Comparison of ENCODE assay signal across 25 cellular contexts in the genomic region with DNA sequence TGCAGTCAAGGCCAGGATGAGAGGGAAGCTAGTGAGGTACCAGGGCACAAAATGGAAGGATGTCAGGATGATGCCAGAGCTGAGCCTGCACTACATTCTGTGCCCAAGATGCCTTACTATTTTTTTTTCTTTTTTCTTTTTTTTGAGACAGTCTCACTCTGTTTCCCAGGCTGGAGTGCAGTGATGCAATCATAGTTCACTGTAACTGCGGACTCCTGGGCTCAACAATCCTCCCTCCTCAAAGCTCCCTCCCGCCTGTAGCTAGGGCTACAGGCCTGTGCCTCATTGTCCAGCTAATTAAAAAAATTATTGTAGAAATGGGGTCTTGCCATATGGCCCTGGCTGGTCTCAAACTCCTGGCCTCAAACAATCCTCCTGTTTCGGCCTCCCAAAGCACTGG. TPM values are rescaled to one million over a fixed set of nuclear protein-coding genes. Genes with fewer than 3 reads are reported as not detected.
A peak's percentile ranks its signal among the peaks of the same experiment; 100 is the strongest.
DNase-seq lines count a peak whose midpoint lies in the region; ATAC-seq, FAIRE-seq and TF ChIP-seq lines count a peak whose summit lies in the region.
"Had no signal": no experiment of that assay in that cellular context is flagged by ENCODE, and none has a peak within 500 bp of the region (broad histone marks: within the 10 kb centered on the region; RNA-seq: fewer than 3 reads in every experiment).

No MANE protein-coding gene starts in this region.

- CTCF ChIA-PET in HepG2 (lab: Yijun Ruan, JAX; ENCODE audit: low intra/inter-chr PET ratio, low total read pairs) = no interaction called here

- BruUV-seq in HepG2 (replicated peaks; lab: Mats Ljungman, UMichigan) = no TSS peak

- intact Hi-C loops in HepG2 (cut with micrococcal nuclease; ENCODE audit: unreplicated experiment) (no loop called here), right lobe of liver (cut with DNase I) (no loop called here)

- no peaks in the 10 kb centered on the region for H3K36me3 ChIP-seq in HepG2 (replicated peaks in 1 of 2; ENCODE audit: control insufficient read depth in 1 of 2, insufficient read depth in 2 of 2, low read length in 2 of 2)
- H3K36me3 ChIP-seq in right lobe of liver = no peaks in the 10 kb centered on the region
- H3K36me3 ChIP-seq in parathyroid adenoma (ENCODE audit: control insufficient read depth, insufficient read depth, low read length) = no peaks in the 10 kb centered on the region
- H3K36me3 ChIP-seq: HAP-1 had no signal

- no peak overlapping the region for H3K4me2 ChIP-seq in HepG2 (ENCODE audit: low read depth, low read length)
- no peak overlapping the region for H3K4me2 ChIP-seq in parathyroid adenoma (ENCODE audit: low read length)
- H3K4me2 ChIP-seq: A549, GM23338 had no signal

- H3K9ac ChIP-seq in HepG2 (ENCODE audit: insufficient read depth, low read depth, low read length) (no peak overlapping the region), parathyroid adenoma (no peak overlapping the region)

- POLR2A ChIA-PET in HepG2 (lab: Yijun Ruan, JAX) = no interaction called here

- 32% methylated on average over 3 of the region's 3 CpGs for WGBS in HepG2 (ENCODE audit: low lambda C conversion rate)
- WGBS in right lobe of liver (ENCODE audit: insufficient coverage, low coverage, low lambda C conversion rate, missing lambda C conversion rate) = 79% methylated on average over 3 of the region's 3 CpGs

- H3K79me2 ChIP-seq in HepG2 (ENCODE audit: insufficient read depth, low read length) (no peaks in the 10 kb centered on the region), parathyroid adenoma (no peaks in the 10 kb centered on the region)

- TF ChIP-seq RAD21 in HepG2 (CRISPR knock-in tag; IDR thresholded peaks at IDR 0.05) (no peak), Ishikawa (IDR thresholded peaks at IDR 0.05; ENCODE audit: low read depth) (no peak)

- H2AFZ ChIP-seq in HepG2 (ENCODE audit: low read length) (no peak overlapping the region), parathyroid adenoma (peak overlapping the region; percentile 30)
- H2AFZ ChIP-seq: GM23338 had no signal

- in situ Hi-C loops in HepG2 (cut with HindIII; ENCODE audit: extremely low pct_ligation_motif_present, low pct_unique_long_range_greater_than_20kb) = no loop called here

- H3K4me1 ChIP-seq in HepG2 (ENCODE audit: insufficient read depth, low read length) (no peaks in the 10 kb centered on the region), right lobe of liver (peaks cover 0 to 4% (median 0%) of the 10 kb centered on the region in 4 donors), parathyroid adenoma (peaks cover 22% of the 10 kb centered on the region)
- H3K4me1 ChIP-seq: HAP-1 had no signal

- no peak overlapping the region for H3K4me3 ChIP-seq in HepG2 (replicated peaks in 1 of 3; ENCODE audit: insufficient read depth in 1 of 3, low read depth in 2 of 3, low read length in 3 of 3)
- no peak overlapping the region for H3K4me3 ChIP-seq in right lobe of liver
- H3K4me3 ChIP-seq in parathyroid adenoma (ENCODE audit: low read depth, low read length) = no peak overlapping the region
- H3K4me3 ChIP-seq: A549, GM23338, HAP-1 had no signal

- no peak for TF ChIP-seq EP300 in HepG2 (IDR thresholded peaks at IDR 0.05; ENCODE audit: low read depth in 2 of 2, low read length in 2 of 2)
- TF ChIP-seq EP300 in HepG2 (CRISPR knock-in tag; IDR thresholded peaks at IDR 0.05; ENCODE audit: borderline replicate concordance) = no peak
- no peak for TF ChIP-seq EP300 in Ishikawa (IDR thresholded peaks at IDR 0.05; ENCODE audit: borderline replicate concordance)

- H3K27me3 ChIP-seq in HepG2 (ENCODE audit: control insufficient read depth in 1 of 2, insufficient read depth in 2 of 2, low read length in 2 of 2) (peaks cover 0 to 10% of the 10 kb centered on the region in 2 experiments; a peak in 1 of 5 replicates), right lobe of liver (no peaks in the 10 kb centered on the region), parathyroid adenoma (ENCODE audit: control insufficient read depth, insufficient read depth, low read length) (no peaks in the 10 kb centered on the region)

- H3K9me3 ChIP-seq in HepG2 (ENCODE audit: low read length) (no peaks in the 10 kb centered on the region), right lobe of liver (no peaks in the 10 kb centered on the region), parathyroid adenoma (ENCODE audit: control insufficient read depth, low read length) (no peaks in the 10 kb centered on the region)
- H3K9me3 ChIP-seq: A549, HAP-1 had no signal

- FAIRE-seq in HepG2 (lab: Jason Lieb, UNC) = no peak
- FAIRE-seq: A549, GM12891, GM18507, H54 had no signal

- TF ChIP-seq CTCF in HepG2 (CRISPR knock-in tag; IDR thresholded peaks at IDR 0.05) (no peak), right lobe of liver (IDR thresholded peaks at IDR 0.05) (no peak), parathyroid adenoma (IDR thresholded peaks at IDR 0.05) (no peak)

- TF ChIP-seq POLR2A in HepG2 (IDR thresholded peaks at IDR 0.05; ENCODE audit: insufficient read depth in 1 of 2, low read depth in 2 of 2, low read length in 2 of 2) (no peak), right lobe of liver (IDR thresholded peaks at IDR 0.05) (no peak)

- ATAC-seq in HepG2 (peak; percentile 58; the same call in 2 of the 3 replicates), right lobe of liver (no peak), HG03354 (IDR thresholded peaks at IDR 0.05; ENCODE audit: poor library complexity, severe bottlenecking, unreplicated experiment) (no peak), GM19452 (IDR thresholded peaks at IDR 0.05; ENCODE audit: unreplicated experiment) (no peak)
- ATAC-seq: A549, GM23338 had no signal

- no peaks in the 10 kb centered on the region for H4K20me1 ChIP-seq in HepG2 (ENCODE audit: insufficient read depth, low read length)

- no peak for DNase-seq in HepG2 (ENCODE audit: low spot score)
- DNase-seq in right lobe of liver = no peak
- peak; percentile 27 for DNase-seq in amniotic epithelial cell (ENCODE audit: low read depth)
- no peak for DNase-seq in NCI-H1105 treated with DMSO at 0.1 percent for 48 hours (lab: John Stamatoyannopoulos, UW)
- DNase-seq: 8988T; ACHN; C1 segment of cervical spinal cord; Calu3; CD4-positive, alpha-beta memory T cell; COR-L47; DMS53; DMS79 treated with DMSO at 0.1 percent for 48 hours; GF-D8; HFFc6 had no signal

- H3K27ac ChIP-seq in HepG2 (ENCODE audit: extremely low read length, insufficient read depth, low read length) (no peak overlapping the region), right lobe of liver (no peak overlapping the region), parathyroid adenoma (no peak overlapping the region)

TF ChIP-seq in HepG2, 621 proteins besides CTCF, POLR2A, EP300 and RAD21 (continues in another document):
- TF ChIP-seq TOE1 (CRISPR knock-in tag; IDR thresholded peaks at IDR 0.05) = no peak

TF ChIP-seq in Ishikawa, 13 proteins besides CTCF, POLR2A, EP300 and RAD21 (continues in another document):
- TF ChIP-seq TAF1 (IDR thresholded peaks at IDR 0.05; ENCODE audit: low read depth) = no peak

RNA-seq across cellular contexts. Expression of gene TNFAIP2, which starts 26.6 kb away (rescaled TPM):
- 0.45 and 0.46 TPM in 2 replicates for total RNA-seq in HepG2 (2016; rRNA removed; fragmentation: Illumina TruSeq; extraction: Trizol)
- not detected in 2 replicates for total RNA-seq in HepG2 (2016; cell fraction: cytosol; rRNA removed; fragmentation: Illumina TruSeq; extraction: Trizol; ENCODE audit: low read depth)
- total RNA-seq in HepG2 (2016; cell fraction: insoluble cytoplasmic fraction; rRNA removed; fragmentation: Illumina TruSeq; extraction: Trizol) = 0.45 and 0.67 TPM in 2 replicates
- total RNA-seq in HepG2 (2016; cell fraction: membrane; rRNA removed; fragmentation: Illumina TruSeq; extraction: Trizol) = 0.31 and 0.40 TPM in 2 replicates
- 0.34 and 0.94 TPM in 2 replicates for total RNA-seq in HepG2 (2016; cell fraction: nucleus; rRNA removed; fragmentation: Illumina TruSeq; extraction: Trizol)
- polyA plus RNA-seq in HepG2 (2011; rRNA removed) = 0.91 and 1.5 TPM in 2 replicates
- 0.28 and 0.81 TPM in 2 replicates for polyA plus RNA-seq in HepG2 (2011; cell fraction: cytosol; rRNA removed)
- polyA plus RNA-seq in HepG2 (2011; cell fraction: nucleus; rRNA removed) = 7.5 and 18.0 TPM in 2 replicates
- 0.36 and 0.61 TPM in 2 replicates for polyA plus RNA-seq in HepG2 (2012)
- polyA plus RNA-seq in HepG2 (2016; cell fraction: cytosol; fragmentation: Illumina TruSeq; extraction: Trizol; ENCODE audit: low read depth) = not detected in 2 replicates
- 0.16 and 0.42 TPM in 2 replicates for polyA plus RNA-seq in HepG2 (2016; cell fraction: insoluble cytoplasmic fraction; fragmentation: Illumina TruSeq; extraction: Trizol; ENCODE audit: low read depth)
- 0.18 and 0.23 TPM in 2 replicates for polyA plus RNA-seq in HepG2 (2016; cell fraction: membrane; fragmentation: Illumina TruSeq; extraction: Trizol; ENCODE audit: low read depth)
- 0.83 and 1.8 TPM in 2 replicates for polyA plus RNA-seq in HepG2 (2016; cell fraction: nucleus; fragmentation: Illumina TruSeq; extraction: Trizol; ENCODE audit: insufficient read depth, low read depth)
- polyA minus RNA-seq in HepG2 (2011; rRNA and poly(A)+ RNA removed; ENCODE audit: low replicate concordance) = 2.4 and 123 TPM in 2 replicates
- polyA minus RNA-seq in HepG2 (2011; cell fraction: cytosol; rRNA and poly(A)+ RNA removed) = 0.79 and 1.2 TPM in 2 replicates
- 1.5 and 2.1 TPM in 2 replicates for polyA minus RNA-seq in HepG2 (2011; cell fraction: nucleus; rRNA and poly(A)+ RNA removed)
- total RNA-seq in right lobe of liver = 100 to 1,000 TPM in 1 of 6 experiments, 10 to 100 TPM in 5; 23.2 to 122 (median 32.6) TPM
- polyA plus RNA-seq: CD4-positive, alpha-beta memory T cell had no signal

RNA-seq across cellular contexts. Expression of gene EXOC3L4, which starts 55.3 kb away (rescaled TPM):
- total RNA-seq in HepG2 (2016; rRNA removed; fragmentation: Illumina TruSeq; extraction: Trizol) = 11.3 and 27.0 TPM in 2 replicates
- total RNA-seq in HepG2 (2016; cell fraction: cytosol; rRNA removed; fragmentation: Illumina TruSeq; extraction: Trizol; ENCODE audit: low read depth) = 6.3 and 6.7 TPM in 2 replicates
- total RNA-seq in HepG2 (2016; cell fraction: insoluble cytoplasmic fraction; rRNA removed; fragmentation: Illumina TruSeq; extraction: Trizol) = 9.0 and 28.6 TPM in 2 replicates
- 11.1 and 11.5 TPM in 2 replicates for total RNA-seq in HepG2 (2016; cell fraction: membrane; rRNA removed; fragmentation: Illumina TruSeq; extraction: Trizol)
- 32.0 and 33.7 TPM in 2 replicates for total RNA-seq in HepG2 (2016; cell fraction: nucleus; rRNA removed; fragmentation: Illumina TruSeq; extraction: Trizol)
- polyA plus RNA-seq in HepG2 (2011; rRNA removed) = 11.8 and 21.2 TPM in 2 replicates
- polyA plus RNA-seq in HepG2 (2011; cell fraction: cytosol; rRNA removed) = 10.4 and 15.5 TPM in 2 replicates
- 157 and 161 TPM in 2 replicates for polyA plus RNA-seq in HepG2 (2011; cell fraction: nucleus; rRNA removed)
- polyA plus RNA-seq in HepG2 (2012) = 12.5 and 20.1 TPM in 2 replicates
- 4.1 and 4.2 TPM in 2 replicates for polyA plus RNA-seq in HepG2 (2016; cell fraction: cytosol; fragmentation: Illumina TruSeq; extraction: Trizol; ENCODE audit: low read depth)
- polyA plus RNA-seq in HepG2 (2016; cell fraction: insoluble cytoplasmic fraction; fragmentation: Illumina TruSeq; extraction: Trizol; ENCODE audit: low read depth) = 7.6 and 10.6 TPM in 2 replicates
- 6.1 and 7.1 TPM in 2 replicates for polyA plus RNA-seq in HepG2 (2016; cell fraction: membrane; fragmentation: Illumina TruSeq; extraction: Trizol; ENCODE audit: low read depth)
- 105 and 107 TPM in 2 replicates for polyA plus RNA-seq in HepG2 (2016; cell fraction: nucleus; fragmentation: Illumina TruSeq; extraction: Trizol; ENCODE audit: insufficient read depth, low read depth)
- 0.28 and 10.1 TPM in 2 replicates for polyA minus RNA-seq in HepG2 (2011; rRNA and poly(A)+ RNA removed; ENCODE audit: low replicate concordance)
- 3.4 and 5.3 TPM in 2 replicates for polyA minus RNA-seq in HepG2 (2011; cell fraction: cytosol; rRNA and poly(A)+ RNA removed)
- polyA minus RNA-seq in HepG2 (2011; cell fraction: nucleus; rRNA and poly(A)+ RNA removed) = 24.7 and 29.2 TPM in 2 replicates
- total RNA-seq in right lobe of liver = 10 to 100 TPM; 34.2 to 87.1 (median 48.1) TPM
- total RNA-seq: CD4-positive, alpha-beta memory T cell; GM23338 had no signal
- polyA plus RNA-seq: BJ; CD4-positive, alpha-beta memory T cell; GM23338 had no signal

Comparison
In these comparisons a context has a peak if more than half of its experiments do, and no peak if none do; other contexts are left out.
1. RNA of gene TNFAIP2, which starts 26.6 kb away (total RNA-seq): 23.2 to 122 TPM in right lobe of liver; 0.31 to 0.94 TPM in HepG2; every median in the first group is over 10 times any median in the second.